16 cellular contexts compared by ENCODE assay signal in the genomic region with DNA sequence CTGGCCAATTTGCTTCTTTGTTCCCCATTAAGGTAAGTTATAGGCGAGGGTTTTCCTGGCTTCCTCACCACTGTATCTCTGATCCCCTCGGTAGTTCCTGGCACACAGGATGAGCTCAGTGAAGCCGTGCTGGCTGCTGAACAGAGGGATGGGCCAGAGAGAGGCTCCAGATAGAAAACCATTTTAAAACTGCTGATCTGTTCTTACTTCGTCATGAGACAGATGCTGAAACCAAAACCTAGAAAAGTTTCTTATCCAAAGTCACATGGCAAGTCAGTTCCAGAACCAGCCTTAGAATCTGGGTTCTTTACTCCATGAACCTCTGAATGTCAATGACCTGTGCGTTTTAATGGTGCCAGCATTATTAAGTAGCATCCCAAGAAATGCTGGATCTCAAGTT.
DNase-seq lines count a peak whose midpoint lies in the region; ATAC-seq, FAIRE-seq and TF ChIP-seq lines count a peak whose summit lies in the region.
"Had no signal": no experiment of that assay in that cellular context is flagged by ENCODE, and none has a peak within 500 bp of the region (broad histone marks: within the 10 kb centered on the region; RNA-seq: fewer than 3 reads in every experiment).

No MANE protein-coding gene starts in this region.

- no peak for TF ChIP-seq RAD21 in HepG2 (CRISPR knock-in tag; IDR thresholded peaks at IDR 0.05)

- in situ Hi-C loops in HepG2 (cut with HindIII; ENCODE audit: extremely low pct_ligation_motif_present, low pct_unique_long_range_greater_than_20kb), result no loop called here

- 25% methylated on average over 5 of the region's 5 CpGs for WGBS in HepG2 (ENCODE audit: low lambda C conversion rate)

- no peaks in the 10 kb centered on the region for H3K79me2 ChIP-seq in OCI-LY3 (ENCODE audit: low read length)
- H3K79me2 ChIP-seq in HepG2 (ENCODE audit: insufficient read depth, low read length), result no peaks in the 10 kb centered on the region

- H3K9me3 Mint-ChIP-seq in stimulated activated naive B cell treated with anti-CD40 and anti-IgM and Interleukin-4, amounts not matched to agents 10 μg/mL and 1 μg/mL and 100 μg/mL, for 72 hours, result peaks cover 2 to 10% of the 10 kb centered on the region in 2 donors

- H3K27ac ChIP-seq in OCI-LY3 (ENCODE audit: low read length), result peak overlapping the region; percentile 94
- H3K27ac ChIP-seq in kidney (ENCODE audit: low read depth in 2 of 2, low read length in 2 of 2), result no peak overlapping the region
- H3K27ac ChIP-seq in HepG2 (ENCODE audit: extremely low read length, insufficient read depth, low read length), result no peak overlapping the region
- H3K27ac ChIP-seq: BLaER1, GM23248 had no signal

- FAIRE-seq in GM12892 (lab: Jason Lieb, UNC), result peak; percentile 46
- no peak for FAIRE-seq in kidney (lab: Jason Lieb, UNC)
- no peak for FAIRE-seq in HepG2 (lab: Jason Lieb, UNC)
- FAIRE-seq: GM19239 had no signal

- peaks cover 13 to 17% of the 10 kb centered on the region in 2 donors for H3K27me3 Mint-ChIP-seq in stimulated activated naive B cell treated with anti-CD40 and anti-IgM and Interleukin-4, amounts not matched to agents 10 μg/mL and 1 μg/mL and 100 μg/mL, for 72 hours

- POLR2A ChIA-PET in HepG2 (lab: Yijun Ruan, JAX), result no interaction called here

- peaks cover 88% of the 10 kb centered on the region for H3K4me1 ChIP-seq in OCI-LY3 (ENCODE audit: low read length)
- H3K4me1 ChIP-seq in kidney (ENCODE audit: control insufficient read depth in 1 of 2, insufficient read depth in 1 of 2, low read depth in 1 of 2, low read length in 2 of 2), result no peaks in the 10 kb centered on the region
- H3K4me1 ChIP-seq in HepG2 (ENCODE audit: insufficient read depth, low read length), result no peaks in the 10 kb centered on the region
- H3K4me1 ChIP-seq: HAP-1 had no signal

- peak overlapping the region; percentile 65 for H3K9ac ChIP-seq in OCI-LY3 (ENCODE audit: low read length)
- H3K9ac ChIP-seq in kidney (ENCODE audit: low read length in 2 of 2), result no peak overlapping the region
- no peak overlapping the region for H3K9ac ChIP-seq in HepG2 (ENCODE audit: insufficient read depth, low read depth, low read length)
- H3K9ac ChIP-seq: BLaER1, GM23248 had no signal

- H3K9me3 ChIP-seq in OCI-LY3 (ENCODE audit: insufficient read depth, low read length) (peaks cover 6% of the 10 kb centered on the region; the same call in 1 of the 2 replicates), kidney (ENCODE audit: control insufficient read depth in 1 of 2, low read length in 2 of 2) (peaks cover 3 to 14% of the 10 kb centered on the region in 2 donors), HepG2 (ENCODE audit: low read length) (no peaks in the 10 kb centered on the region)
- H3K9me3 ChIP-seq: HAP-1 had no signal

- H4K20me1 ChIP-seq in OCI-LY3 (ENCODE audit: insufficient read depth, low read length), result no peaks in the 10 kb centered on the region
- H4K20me1 ChIP-seq in HepG2 (ENCODE audit: insufficient read depth, low read length), result no peaks in the 10 kb centered on the region
- H4K20me1 ChIP-seq: BLaER1 had no signal

- H3K36me3 Mint-ChIP-seq in stimulated activated naive B cell treated with anti-CD40 and anti-IgM and Interleukin-4, amounts not matched to agents 10 μg/mL and 1 μg/mL and 100 μg/mL, for 72 hours, result peaks cover 3 to 4% of the 10 kb centered on the region in 2 donors
- H3K36me3 Mint-ChIP-seq: CD4-positive, alpha-beta memory T cell had no signal

- H2AFZ ChIP-seq in OCI-LY3 (ENCODE audit: low read depth, low read length) (peak overlapping the region; percentile 51), HepG2 (ENCODE audit: low read length) (no peak overlapping the region)
- H2AFZ ChIP-seq: GM23248 had no signal

- CTCF ChIA-PET in HepG2 (lab: Yijun Ruan, JAX; ENCODE audit: low intra/inter-chr PET ratio, low total read pairs), result no interaction called here

- H3K36me3 ChIP-seq in OCI-LY3 (replicated peaks; ENCODE audit: low read depth, low read length) (no peaks in the 10 kb centered on the region), kidney (ENCODE audit: control insufficient read depth in 1 of 2, insufficient read depth in 2 of 2, low read length in 2 of 2) (no peaks in the 10 kb centered on the region), HepG2 (replicated peaks in 1 of 2; ENCODE audit: control insufficient read depth in 1 of 2, insufficient read depth in 2 of 2, low read length in 2 of 2) (no peaks in the 10 kb centered on the region)
- H3K36me3 ChIP-seq: BLaER1, HAP-1 had no signal

- intact Hi-C loops in kidney (cut with DNase I), result no loop called here
- intact Hi-C loops in HepG2 (cut with micrococcal nuclease; ENCODE audit: unreplicated experiment), result no loop called here
- intact Hi-C loops in left ventricle myocardium superior (cut with micrococcal nuclease), result no loop called here

- H3K4me2 ChIP-seq in OCI-LY3 (ENCODE audit: low read length), result peak overlapping the region; percentile 61
- no peak overlapping the region for H3K4me2 ChIP-seq in HepG2 (ENCODE audit: low read depth, low read length)
- H3K4me2 ChIP-seq: BLaER1 had no signal

- peak overlapping the region; percentile 61 for H3K27ac Mint-ChIP-seq in stimulated activated naive B cell treated with anti-CD40 and anti-IgM and Interleukin-4, amounts not matched to agents 10 μg/mL and 1 μg/mL and 100 μg/mL, for 72 hours
- H3K27ac Mint-ChIP-seq: CD4-positive, alpha-beta memory T cell had no signal

- no peak for TF ChIP-seq CTCF in OCI-LY3 (IDR thresholded peaks at IDR 0.05; ENCODE audit: low read depth, low read length)
- no peak for TF ChIP-seq CTCF in kidney (IDR thresholded peaks at IDR 0.05; ENCODE audit: borderline replicate concordance, extremely low read depth, insufficient read depth)
- no peak for TF ChIP-seq CTCF in HepG2 (CRISPR knock-in tag; IDR thresholded peaks at IDR 0.05)

- H3K4me1 Mint-ChIP-seq in stimulated activated naive B cell treated with anti-CD40 and anti-IgM and Interleukin-4, amounts not matched to agents 10 μg/mL and 1 μg/mL and 100 μg/mL, for 72 hours, result peaks cover 30 to 40% of the 10 kb centered on the region in 2 donors

- H3K4me3 Mint-ChIP-seq in stimulated activated naive B cell treated with anti-CD40 and anti-IgM and Interleukin-4, amounts not matched to agents 10 μg/mL and 1 μg/mL and 100 μg/mL, for 72 hours, result no peak overlapping the region
- H3K4me3 Mint-ChIP-seq: CD14-positive monocyte; CD4-positive, alpha-beta memory T cell had no signal

- no peak for DNase-seq in GM12892 (ENCODE audit: insufficient read length)
- DNase-seq in kidney, result peak; percentile 2
- no peak for DNase-seq in stimulated activated naive B cell treated with anti-CD40 and anti-IgM and Interleukin-4, amounts not matched to agents 10 μg/mL and 1 μg/mL and 100 μg/mL, for 72 hours
- DNase-seq in HepG2 (ENCODE audit: low spot score), result no peak
- no peak for DNase-seq in NCI-H187 treated with DMSO at 0.1 percent for 48 hours (lab: John Stamatoyannopoulos, UW)
- DNase-seq in left ventricle myocardium superior, result no peak
- DNase-seq: 8988T; CD4-positive, alpha-beta memory T cell; DMS153; GDM1; GM23248 had no signal

- no peak for ATAC-seq in stimulated activated naive B cell treated with anti-CD40 and anti-IgM and Interleukin-4, amounts not matched to agents 10 μg/mL and 1 μg/mL and 100 μg/mL, for 72 hours (replicated peaks)
- no peak for ATAC-seq in HepG2
- no peak for ATAC-seq in left ventricle myocardium superior

- H3K27me3 ChIP-seq in OCI-LY3 (ENCODE audit: low read depth, low read length) (no peaks in the 10 kb centered on the region), HepG2 (ENCODE audit: control insufficient read depth in 1 of 2, insufficient read depth in 2 of 2, low read length in 2 of 2) (peaks cover 2 to 29% of the 10 kb centered on the region in 2 experiments; a peak in 4 of 5 replicates)
- H3K27me3 ChIP-seq: BLaER1 had no signal

- BruUV-seq in HepG2 (replicated peaks; lab: Mats Ljungman, UMichigan), result no TSS peak

- H3K4me3 ChIP-seq in OCI-LY3 (ENCODE audit: low read length) (peak overlapping the region; percentile 28), kidney (ENCODE audit: low read length in 2 of 2) (no peak overlapping the region), HepG2 (replicated peaks in 1 of 3; ENCODE audit: insufficient read depth in 1 of 3, low read depth in 2 of 3, low read length in 3 of 3) (no peak overlapping the region)
- H3K4me3 ChIP-seq: BLaER1, GM23248, HAP-1 had no signal

- TF ChIP-seq POLR2A in GM12892 (IDR thresholded peaks at IDR 0.05; ENCODE audit: low read depth, low read length), result no peak
- TF ChIP-seq POLR2A in HepG2 (IDR thresholded peaks at IDR 0.05; ENCODE audit: insufficient read depth in 1 of 2, low read depth in 2 of 2, low read length in 2 of 2), result no peak

- TF ChIP-seq EP300 in HepG2 (IDR thresholded peaks at IDR 0.05; ENCODE audit: low read depth in 2 of 2, low read length in 2 of 2) (no peak), HepG2 (CRISPR knock-in tag; IDR thresholded peaks at IDR 0.05; ENCODE audit: borderline replicate concordance) (no peak)

TF ChIP-seq in HepG2, 621 proteins besides CTCF, POLR2A, EP300 and RAD21 (continues in another document):
- TF ChIP-seq ZNF703 (CRISPR knock-in tag; IDR thresholded peaks at IDR 0.05; ENCODE audit: borderline replicate concordance), result no peak
- TF ChIP-seq GATA4 (IDR thresholded peaks at IDR 0.05; ENCODE audit: borderline replicate concordance, low read depth), result no peak
- TF ChIP-seq IKZF1 (IDR thresholded peaks at IDR 0.05), result no peak
- TF ChIP-seq SKI (IDR thresholded peaks at IDR 0.05; ENCODE audit: partially characterized antibody), result no peak
- TF ChIP-seq ZNF737 (CRISPR knock-in tag; IDR thresholded peaks at IDR 0.05; ENCODE audit: borderline replicate concordance), result no peak
- no peak for TF ChIP-seq MTF1 (CRISPR knock-in tag; IDR thresholded peaks at IDR 0.05)
- TF ChIP-seq, protein P1, sequence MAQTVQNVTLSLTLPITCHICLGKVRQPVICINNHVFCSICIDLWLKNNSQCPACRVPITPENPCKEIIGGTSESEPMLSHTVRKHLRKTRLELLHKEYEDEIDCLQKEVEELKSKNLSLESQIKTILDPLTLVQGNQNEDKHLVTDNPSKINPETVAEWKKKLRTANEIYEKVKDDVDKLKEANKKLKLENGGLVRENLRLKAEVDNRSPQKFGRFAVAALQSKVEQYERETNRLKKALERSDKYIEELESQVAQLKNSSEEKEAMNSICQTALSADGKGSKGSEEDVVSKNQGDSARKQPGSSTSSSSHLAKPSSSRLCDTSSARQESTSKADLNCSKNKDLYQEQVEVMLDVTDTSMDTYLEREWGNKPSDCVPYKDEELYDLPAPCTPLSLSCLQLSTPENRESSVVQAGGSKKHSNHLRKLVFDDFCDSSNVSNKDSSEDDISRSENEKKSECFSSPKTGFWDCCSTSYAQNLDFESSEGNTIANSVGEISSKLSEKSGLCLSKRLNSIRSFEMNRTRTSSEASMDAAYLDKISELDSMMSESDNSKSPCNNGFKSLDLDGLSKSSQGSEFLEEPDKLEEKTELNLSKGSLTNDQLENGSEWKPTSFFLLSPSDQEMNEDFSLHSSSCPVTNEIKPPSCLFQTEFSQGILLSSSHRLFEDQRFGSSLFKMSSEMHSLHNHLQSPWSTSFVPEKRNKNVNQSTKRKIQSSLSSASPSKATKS (CRISPR knock-in tag; IDR thresholded peaks at IDR 0.05), result no peak
